ENCODE assay signal across 9 cellular contexts in the genomic region with DNA sequence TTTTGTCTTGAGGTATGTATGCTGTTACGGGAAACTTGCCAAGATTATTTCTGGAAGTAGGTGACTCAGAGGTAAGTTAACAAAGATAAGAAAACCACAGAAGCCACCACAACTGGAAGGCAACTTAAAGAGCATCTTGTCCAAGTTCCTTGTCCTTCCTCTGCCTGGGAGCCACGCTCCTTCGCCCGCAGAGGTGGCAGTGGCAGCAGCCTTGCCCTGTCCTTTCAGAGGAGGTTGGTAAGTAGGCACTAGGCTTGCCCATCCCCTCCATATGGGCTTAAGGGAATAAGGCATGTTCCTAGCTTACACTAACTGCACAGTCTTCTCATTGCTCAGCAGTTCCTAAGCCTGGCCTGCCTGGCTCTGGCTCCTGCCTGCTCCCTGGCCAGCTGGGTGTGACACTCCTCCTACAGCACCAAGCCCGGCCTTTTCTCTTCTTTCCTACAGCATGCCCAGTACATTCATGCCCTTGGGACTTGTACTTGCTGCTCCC. TPM values are rescaled to one million over a fixed set of nuclear protein-coding genes. Genes with fewer than 3 reads are reported as not detected.
A peak's percentile ranks its signal among the peaks of the same experiment; 100 is the strongest.
DNase-seq lines count a peak whose midpoint lies in the region; ATAC-seq and TF ChIP-seq lines count a peak whose summit lies in the region.
"Had no signal": no experiment of that assay in that cellular context is flagged by ENCODE, and none has a peak within 500 bp of the region (broad histone marks: within the 10 kb centered on the region; RNA-seq: fewer than 3 reads in every experiment).

No MANE protein-coding gene starts in this region.

- peak overlapping the region; percentile 47 for H3K27ac Mint-ChIP-seq in HFFc6
- no peak overlapping the region for H3K27ac Mint-ChIP-seq in stimulated activated naive CD8-positive, alpha-beta T cell treated with anti-CD3 and anti-CD28 coated beads, Interleukin-15, amount 100 ng/mL, for 72 hours

- no peak for TF ChIP-seq EP300 in stomach (IDR thresholded peaks at IDR 0.05)

- H3K27me3 Mint-ChIP-seq in HFFc6 (ENCODE audit: insufficient read depth) = peaks cover 27% of the 10 kb centered on the region
- H3K27me3 Mint-ChIP-seq in stimulated activated naive CD8-positive, alpha-beta T cell treated with anti-CD3 and anti-CD28 coated beads, Interleukin-15, amount 100 ng/mL, for 72 hours = peaks cover 21% of the 10 kb centered on the region

- H3K4me3 Mint-ChIP-seq in HFFc6 = peak overlapping the region; percentile 30; the same call in 1 of the 2 replicates
- H3K4me3 Mint-ChIP-seq in stimulated activated naive CD8-positive, alpha-beta T cell treated with anti-CD3 and anti-CD28 coated beads, Interleukin-15, amount 100 ng/mL, for 72 hours = no peak overlapping the region

- no peaks in the 10 kb centered on the region for H3K27me3 ChIP-seq in stomach

- H3K4me1 ChIP-seq in stomach = peaks cover 20 to 52% (median 35%) of the 10 kb centered on the region in 4 donors

- H3K36me3 Mint-ChIP-seq in HFFc6 (ENCODE audit: low read depth) = no peaks in the 10 kb centered on the region; the same call in 1 of the 2 replicates

- no peak for ATAC-seq in GM21526 (IDR thresholded peaks at IDR 0.05; ENCODE audit: low FRiP score, unreplicated experiment)
- no peak for ATAC-seq in stimulated activated naive CD8-positive, alpha-beta T cell treated with anti-CD3 and anti-CD28 coated beads, Interleukin-15, amount 100 ng/mL, for 72 hours

- TF ChIP-seq POLR2A in stomach (IDR thresholded peaks at IDR 0.05) = no peak

- intact Hi-C loops in stomach (cut with DNase I; ENCODE audit: low total_unique reads) = no loop called here

- H3K27ac ChIP-seq in stomach = peak overlapping the region; percentile 65 to 75 (median 74)

- peaks cover 40% of the 10 kb centered on the region for H3K4me1 Mint-ChIP-seq in HFFc6 (ENCODE audit: low read depth)
- H3K4me1 Mint-ChIP-seq in stimulated activated naive CD8-positive, alpha-beta T cell treated with anti-CD3 and anti-CD28 coated beads, Interleukin-15, amount 100 ng/mL, for 72 hours = peaks cover 17% of the 10 kb centered on the region

- TF ChIP-seq CTCF in HFFc6 (IDR thresholded peaks at IDR 0.05) (no peak), fibroblast of the aortic adventitia (IDR thresholded peaks at IDR 0.05; ENCODE audit: insufficient read depth, low read length) (no peak), stomach (IDR thresholded peaks at IDR 0.05) (no peak)

- no peak overlapping the region for H3K4me3 ChIP-seq in fibroblast of the aortic adventitia (ENCODE audit: low read depth, low read length)
- no peak overlapping the region for H3K4me3 ChIP-seq in stomach

- no peaks in the 10 kb centered on the region for H3K9me3 ChIP-seq in stomach

- 27 to 37% (median 33%) methylated on average over 5 of the region's 5 CpGs for WGBS in stomach, 5 donors

- H3K9me3 Mint-ChIP-seq in HFFc6 = no peaks in the 10 kb centered on the region
- H3K9me3 Mint-ChIP-seq in stimulated activated naive CD8-positive, alpha-beta T cell treated with anti-CD3 and anti-CD28 coated beads, Interleukin-15, amount 100 ng/mL, for 72 hours = no peaks in the 10 kb centered on the region

- DNase-seq in HFFc6 = peak; percentile 89
- peak; percentile 45 to 88 for DNase-seq in SW 1271 (lab: John Stamatoyannopoulos, UW)
- DNase-seq in fibroblast of the aortic adventitia (ENCODE audit: low read depth) = peak; percentile 98
- peak; percentile 50 for DNase-seq in stomach
- DNase-seq in central memory CD4-positive, alpha-beta T cell = no peak
- no peak for DNase-seq in 8988T
- DNase-seq in stimulated activated naive CD8-positive, alpha-beta T cell treated with anti-CD3 and anti-CD28 coated beads, Interleukin-15, amount 100 ng/mL, for 72 hours = no peak
- DNase-seq: activated naive CD4-positive, alpha-beta T cell treated with Interleukin-2 at 50 U/mL for 16 hours had no signal

- H3K36me3 ChIP-seq in stomach = no peaks in the 10 kb centered on the region

RNA-seq across cellular contexts. Expression of a gene that starts 48.0 kb away (rescaled TPM):
- total RNA-seq in HFFc6 (2021; fragmentation: NEBNext Ultra II Directional; extraction: Animal tissue kit (Norgen Biotek cat#: 25700)) = 1 to 10 TPM; 1.6 to 5.4 (median 2.1) TPM
- 0.36 and 0.49 TPM in 2 replicates for total RNA-seq in fibroblast of the aortic adventitia (ENCODE audit: low replicate concordance)
- total RNA-seq in stomach = 1 to 10 TPM in 3 of 5 donors, under 1 TPM in 2; 0.58 to 6.1 (median 1.2) TPM
- polyA plus RNA-seq in stomach = 1 to 10 TPM; 1.9 to 7.5 (median 1.9) TPM

Comparison
In these comparisons a context has a peak if more than half of its experiments do, and no peak if none do; other contexts are left out.
1. DNase-seq: peak in HFFc6 (single experiment), SW 1271 (2 of 2), fibroblast of the aortic adventitia (single experiment) and stomach (single experiment); none in central memory CD4-positive, alpha-beta T cell (single experiment), 8988T (single experiment) and stimulated activated naive CD8-positive, alpha-beta T cell treated with anti-CD3 and anti-CD28 coated beads, Interleukin-15, amount 100 ng/mL, for 72 hours (0 of 2).